Comparison of ENCODE assay signal across 24 cellular contexts in the genomic region with DNA sequence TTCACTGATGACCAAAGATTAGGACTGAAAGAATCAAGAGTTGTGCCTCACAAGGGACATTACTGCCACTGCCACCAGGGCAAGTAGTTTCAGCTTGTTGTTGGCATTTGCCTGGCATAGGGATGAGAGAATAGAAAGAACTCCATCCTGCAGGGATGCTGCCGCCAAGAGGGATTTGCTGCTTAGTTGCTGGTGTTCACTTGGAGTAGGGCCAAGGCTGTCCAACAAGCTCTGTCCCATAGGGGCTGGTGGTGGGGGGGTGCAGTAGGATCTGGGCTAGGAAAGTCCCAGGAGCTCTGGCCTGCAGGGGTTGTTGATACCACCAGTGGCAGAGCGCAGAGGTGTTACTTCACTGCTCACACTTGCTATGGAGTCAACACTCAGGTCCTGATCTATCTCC.
"Had no signal": no experiment of that assay in that cellular context is flagged by ENCODE, and none has a peak within 500 bp of the region (broad histone marks: within the 10 kb centered on the region; RNA-seq: fewer than 3 reads in every experiment).

No MANE protein-coding gene starts in this region.

- H3K36me3 ChIP-seq: heart right ventricle, neutrophil, pancreas, suprapubic skin, transverse colon had no signal

- H3K27ac ChIP-seq: dorsolateral prefrontal cortex, esophagus squamous epithelium, heart right ventricle, left lung, neutrophil, pancreas, suprapubic skin, transverse colon had no signal

- H3K4me1 ChIP-seq: pancreas, suprapubic skin had no signal

- DNase-seq: cerebellar nuclear complex; dorsolateral prefrontal cortex; effector CD8-positive, alpha-beta T cell; esophagus squamous epithelium; foreskin melanocyte; glutamatergic neuron; heart right ventricle; hippocampal formation; immature natural killer cell; left lung; mesenchymal stem cell; mucosa of descending colon; naive B cell; pancreas; stimulated activated CD4-positive, alpha-beta T cell treated with anti-CD3 and anti-CD28 coated beads, Interleukin-12 subunit alpha, Interleukin-12 subunit beta, amount 100 ng/mL, for 4 hours; stimulated activated CD4-positive, alpha-beta T cell treated with anti-CD3 and anti-CD28 coated beads, Interleukin-1b, Interleukin-23, amount 100 ng/mL, for 48 hours; stimulated activated CD4-positive, alpha-beta T cell treated with anti-CD3 and anti-CD28 coated beads, Interleukin-4, amount 100 ng/mL, for 1 hour; stimulated activated naive CD4-positive, alpha-beta T cell; stimulated activated naive CD8-positive, alpha-beta T cell treated with anti-CD3 and anti-CD28 coated beads, Interleukin-15, amount 100 ng/mL, for 72 hours; transverse colon had no signal

- H3K9me3 ChIP-seq: esophagus squamous epithelium, heart right ventricle, left lung, mucosa of descending colon, neutrophil, pancreas, suprapubic skin, transverse colon had no signal

- H3K4me3 ChIP-seq: dorsolateral prefrontal cortex, esophagus squamous epithelium, heart right ventricle, left lung, mucosa of descending colon, pancreas, smooth muscle cell, suprapubic skin, transverse colon had no signal

- FAIRE-seq: keratinocyte, pancreas had no signal
